Comparison of ENCODE assay signal across 1 cellular context in the genomic region with DNA sequence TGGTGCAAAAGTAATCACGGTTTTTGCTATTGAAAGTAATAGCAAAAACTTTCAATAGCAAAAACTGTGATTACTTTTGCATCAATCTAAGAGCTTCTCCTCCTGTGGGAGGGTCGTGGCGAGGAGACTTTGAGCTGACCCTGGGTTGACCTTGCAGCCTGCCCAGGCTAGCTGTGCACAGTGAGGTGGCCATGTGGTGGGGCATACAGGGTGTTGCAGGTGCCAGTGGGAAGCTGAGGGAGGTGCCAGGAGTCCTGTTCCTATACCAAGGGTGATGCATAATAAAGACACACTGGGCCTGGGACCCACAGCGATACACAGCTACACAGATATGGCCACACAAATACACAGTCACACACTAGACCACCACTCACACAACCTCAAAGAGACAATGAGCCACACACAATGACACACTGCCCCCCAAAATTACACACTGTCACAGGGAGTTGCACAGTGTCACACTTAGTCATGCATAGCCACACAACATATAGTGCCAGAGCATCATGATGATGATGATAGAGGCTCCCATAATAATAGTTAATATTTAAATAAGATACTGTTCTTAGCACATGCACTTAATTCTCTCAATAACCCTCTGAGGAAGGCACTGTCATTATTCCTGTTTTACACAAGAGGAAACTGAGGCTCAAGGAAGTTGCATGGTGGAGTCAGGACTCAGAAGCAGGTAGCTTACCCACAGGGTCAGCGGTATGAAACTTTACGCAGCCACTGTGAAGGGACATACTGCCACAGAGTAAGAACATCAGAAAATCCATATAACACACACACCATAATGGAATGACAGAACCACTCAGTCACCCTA.
TF ChIP-seq lines count a peak whose summit lies in the region.

No MANE protein-coding gene starts in this region.

TF ChIP-seq in GM23338, 12 proteins besides CTCF, POLR2A, EP300 and RAD21 (continued from another document):
- TF ChIP-seq, protein P1, sequence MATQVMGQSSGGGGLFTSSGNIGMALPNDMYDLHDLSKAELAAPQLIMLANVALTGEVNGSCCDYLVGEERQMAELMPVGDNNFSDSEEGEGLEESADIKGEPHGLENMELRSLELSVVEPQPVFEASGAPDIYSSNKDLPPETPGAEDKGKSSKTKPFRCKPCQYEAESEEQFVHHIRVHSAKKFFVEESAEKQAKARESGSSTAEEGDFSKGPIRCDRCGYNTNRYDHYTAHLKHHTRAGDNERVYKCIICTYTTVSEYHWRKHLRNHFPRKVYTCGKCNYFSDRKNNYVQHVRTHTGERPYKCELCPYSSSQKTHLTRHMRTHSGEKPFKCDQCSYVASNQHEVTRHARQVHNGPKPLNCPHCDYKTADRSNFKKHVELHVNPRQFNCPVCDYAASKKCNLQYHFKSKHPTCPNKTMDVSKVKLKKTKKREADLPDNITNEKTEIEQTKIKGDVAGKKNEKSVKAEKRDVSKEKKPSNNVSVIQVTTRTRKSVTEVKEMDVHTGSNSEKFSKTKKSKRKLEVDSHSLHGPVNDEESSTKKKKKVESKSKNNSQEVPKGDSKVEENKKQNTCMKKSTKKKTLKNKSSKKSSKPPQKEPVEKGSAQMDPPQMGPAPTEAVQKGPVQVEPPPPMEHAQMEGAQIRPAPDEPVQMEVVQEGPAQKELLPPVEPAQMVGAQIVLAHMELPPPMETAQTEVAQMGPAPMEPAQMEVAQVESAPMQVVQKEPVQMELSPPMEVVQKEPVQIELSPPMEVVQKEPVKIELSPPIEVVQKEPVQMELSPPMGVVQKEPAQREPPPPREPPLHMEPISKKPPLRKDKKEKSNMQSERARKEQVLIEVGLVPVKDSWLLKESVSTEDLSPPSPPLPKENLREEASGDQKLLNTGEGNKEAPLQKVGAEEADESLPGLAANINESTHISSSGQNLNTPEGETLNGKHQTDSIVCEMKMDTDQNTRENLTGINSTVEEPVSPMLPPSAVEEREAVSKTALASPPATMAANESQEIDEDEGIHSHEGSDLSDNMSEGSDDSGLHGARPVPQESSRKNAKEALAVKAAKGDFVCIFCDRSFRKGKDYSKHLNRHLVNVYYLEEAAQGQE (IDR thresholded peaks at IDR 0.05; ENCODE audit: unreplicated experiment): no peak
TF ChIP-seq in GM23338: peak in this region for 0.
